1 cellular context compared by ENCODE assay signal in the genomic region with DNA sequence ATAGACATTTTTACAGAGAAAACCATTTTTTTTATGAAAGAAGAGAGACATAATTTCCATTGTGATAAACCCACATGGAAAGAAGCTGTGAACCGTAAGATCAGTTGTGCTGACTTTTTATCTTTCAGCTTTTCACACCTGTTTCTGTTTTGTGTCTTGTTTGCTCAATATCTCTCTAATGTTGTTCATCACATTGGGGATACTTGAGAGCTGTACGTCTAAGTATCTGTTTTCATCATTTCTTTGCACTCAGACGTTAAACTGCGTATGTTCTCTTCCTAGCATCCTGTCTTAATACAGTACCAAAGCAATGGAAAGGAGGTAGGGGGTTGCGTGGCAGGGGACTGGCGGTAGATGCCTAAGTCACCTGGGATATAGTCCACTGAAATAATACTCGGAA.
TF ChIP-seq lines count a peak whose summit lies in the region.

No MANE protein-coding gene starts in this region.

TF ChIP-seq in SK-N-SH, 30 proteins besides CTCF, POLR2A, EP300 and RAD21 (continued from another document):
- TF ChIP-seq, protein P1, sequence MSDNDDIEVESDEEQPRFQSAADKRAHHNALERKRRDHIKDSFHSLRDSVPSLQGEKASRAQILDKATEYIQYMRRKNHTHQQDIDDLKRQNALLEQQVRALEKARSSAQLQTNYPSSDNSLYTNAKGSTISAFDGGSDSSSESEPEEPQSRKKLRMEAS (IDR thresholded peaks at IDR 0.05; ENCODE audit: low read depth): no peak
- TF ChIP-seq JUND (IDR thresholded peaks at IDR 0.05): no peak
- no peak for TF ChIP-seq FOXM1 (IDR thresholded peaks at IDR 0.05; ENCODE audit: low read depth)
- no peak for TF ChIP-seq MEF2A (IDR thresholded peaks at IDR 0.05; ENCODE audit: borderline replicate concordance, low read depth)
